ENCODE assay signal across 8 cellular contexts in genomic region chr4:159105761-159106243, GRCh38. TPM values are rescaled to one million over a fixed set of nuclear protein-coding genes. Genes with fewer than 3 reads are reported as not detected.
DNase-seq lines count a peak whose midpoint lies in the region; ATAC-seq, FAIRE-seq and TF ChIP-seq lines count a peak whose summit lies in the region.

No MANE protein-coding gene starts in this region.

- intact Hi-C loops in heart right ventricle (cut with DNase I) (loop anchor here in 9 of 10 donors (1.0 to 10.0 kb wide), 10 partner anchors 41 to 339 kb away; no protein-coding TSS in a partner anchor), cardiac septum (cut with DNase I) (loop anchor here (5.0 to 10.0 kb wide), 3 partner anchors 51 to 341 kb away; partner anchors contain the start of gene FNIP2), esophagus muscularis mucosa (cut with DNase I) (loop anchor here (2.0 kb wide), 1 partner anchor 69 kb away; no protein-coding TSS in a partner anchor), pancreas (cut with DNase I) (no loop called here)

- H3K9me3 Mint-ChIP-seq in T-helper 1 cell treated with Interleukin-12 subunit alpha and Interleukin-12 subunit beta and Interleukin-4 antibody, amounts not matched to agents 30 μg/mL and 1 μg/mL, for 36 hours, result no peaks in the 10 kb centered on the region

- H3K27ac Mint-ChIP-seq in T-helper 1 cell treated with Interleukin-12 subunit alpha and Interleukin-12 subunit beta and Interleukin-4 antibody, amounts not matched to agents 30 μg/mL and 1 μg/mL, for 36 hours, result no peak overlapping the region

- no peak for TF ChIP-seq EP300 in esophagus muscularis mucosa (IDR thresholded peaks at IDR 0.05)

- H3K4me1 ChIP-seq in heart right ventricle, result peaks cover 0 to 66% (median 54%) of the 10 kb centered on the region in 9 donors
- H3K4me1 ChIP-seq in esophagus muscularis mucosa, result peaks cover 29 to 62% (median 56%) of the 10 kb centered on the region in 4 donors
- H3K4me1 ChIP-seq in pancreas, result peaks cover 11 to 26% (median 24%) of the 10 kb centered on the region in 3 donors

- DNase-seq in heart right ventricle, result peak in 1 of 2 donors; percentile 41
- DNase-seq in cardiac septum (ENCODE audit: low spot score), result no peak
- peak; percentile 88 for DNase-seq in esophagus muscularis mucosa (ENCODE audit: extremely low spot score)
- peak in 2 of 6 donors; percentile 12 to 34 for DNase-seq in pancreas
- no peak for DNase-seq in GDM1 (lab: John Stamatoyannopoulos, UW)

- peak in 2 of 8 donors; percentile 8 to 23 for ATAC-seq in heart right ventricle
- peak in 1 of 4 donors; percentile 15 for ATAC-seq in pancreas
- no peak for ATAC-seq in GM18861 (IDR thresholded peaks at IDR 0.05; ENCODE audit: unreplicated experiment)
- ATAC-seq in GM21619 (IDR thresholded peaks at IDR 0.05; ENCODE audit: unreplicated experiment), result no peak

- H3K36me3 ChIP-seq in heart right ventricle, result no peaks in the 10 kb centered on the region
- H3K36me3 ChIP-seq in esophagus muscularis mucosa, result no peaks in the 10 kb centered on the region
- no peaks in the 10 kb centered on the region for H3K36me3 ChIP-seq in pancreas

- H3K4me3 Mint-ChIP-seq in T-helper 1 cell treated with Interleukin-12 subunit alpha and Interleukin-12 subunit beta and Interleukin-4 antibody, amounts not matched to agents 30 μg/mL and 1 μg/mL, for 36 hours, result peak overlapping the region; percentile 93

- peaks cover 53% of the 10 kb centered on the region for H3K4me1 Mint-ChIP-seq in T-helper 1 cell treated with Interleukin-12 subunit alpha and Interleukin-12 subunit beta and Interleukin-4 antibody, amounts not matched to agents 30 μg/mL and 1 μg/mL, for 36 hours (ENCODE audit: low read depth)

- H3K27me3 ChIP-seq in heart right ventricle (no peaks in the 10 kb centered on the region), esophagus muscularis mucosa (no peaks in the 10 kb centered on the region), pancreas (no peaks in the 10 kb centered on the region)

- peak overlapping the region; percentile 66 to 99 (median 99) for H3K4me3 ChIP-seq in heart right ventricle
- H3K4me3 ChIP-seq in esophagus muscularis mucosa, result peak overlapping the region; percentile 96 to 100 (median 100)
- peak overlapping the region in 3 of 4 donors; percentile 74 to 98 (median 96) for H3K4me3 ChIP-seq in pancreas

- H3K9me3 ChIP-seq in heart right ventricle (no peaks in the 10 kb centered on the region), esophagus muscularis mucosa (no peaks in the 10 kb centered on the region), pancreas (no peaks in the 10 kb centered on the region)

- 31 to 39% methylated on average over 4 of the region's 4 CpGs for WGBS in heart right ventricle, 2 donors
- WGBS in esophagus muscularis mucosa, result 33% methylated on average over 4 of the region's 4 CpGs
- WGBS in pancreas, 2 donors, result 9 to 15% methylated on average over 4 of the region's 4 CpGs

- TF ChIP-seq POLR2A in esophagus muscularis mucosa (IDR thresholded peaks at IDR 0.05; ENCODE audit: low read depth), result no peak

- peaks cover 5% of the 10 kb centered on the region for H3K36me3 Mint-ChIP-seq in T-helper 1 cell treated with Interleukin-12 subunit alpha and Interleukin-12 subunit beta and Interleukin-4 antibody, amounts not matched to agents 30 μg/mL and 1 μg/mL, for 36 hours (ENCODE audit: low read depth)

- FAIRE-seq in pancreas (lab: Jason Lieb, UNC), result no peak

- TF ChIP-seq CTCF in heart right ventricle (IDR thresholded peaks at IDR 0.05) (no peak), esophagus muscularis mucosa (IDR thresholded peaks at IDR 0.05) (no peak), pancreas (IDR thresholded peaks at IDR 0.05) (no peak)

- H3K27me3 Mint-ChIP-seq in T-helper 1 cell treated with Interleukin-12 subunit alpha and Interleukin-12 subunit beta and Interleukin-4 antibody, amounts not matched to agents 30 μg/mL and 1 μg/mL, for 36 hours (ENCODE audit: low read depth), result no peaks in the 10 kb centered on the region

- H3K27ac ChIP-seq in heart right ventricle (peak overlapping the region in 9 of 10 donors; percentile 36 to 98 (median 97)), esophagus muscularis mucosa (replicated peaks in 1 of 4) (peak overlapping the region; percentile 96 to 98 (median 98)), pancreas (peak overlapping the region in 3 of 4 donors; percentile 24 to 98 (median 77))

RNA-seq across cellular contexts. Expression of gene RAPGEF2, which starts 2.9 kb away (rescaled TPM):
- 10 to 100 TPM; 36.1 to 68.8 (median 54.6) TPM for total RNA-seq in heart right ventricle
- polyA plus RNA-seq in heart right ventricle, result 10 to 100 TPM in 1 of 2 donors, 1 to 10 TPM in 1; 9.2 to 13.5 TPM
- total RNA-seq in cardiac septum, result 52.3 TPM
- total RNA-seq in esophagus muscularis mucosa, result 10 to 100 TPM; 55.6 to 61.5 (median 58.4) TPM
- 10 to 100 TPM; 10.9 to 27.5 (median 15.0) TPM for total RNA-seq in pancreas
- polyA plus RNA-seq in pancreas, result 1 to 10 TPM; 4.3 to 8.2 TPM

Comparison
In these comparisons a context has a peak if more than half of its experiments do, and no peak if none do; other contexts are left out.
1. intact Hi-C loops: an anchor here in heart right ventricle (1.0 to 10.0 kb wide), cardiac septum (5.0 to 10.0 kb wide) and esophagus muscularis mucosa (2.0 kb wide); none called in pancreas.